ENCODE assay signal across 13 cellular contexts in the genomic region with DNA sequence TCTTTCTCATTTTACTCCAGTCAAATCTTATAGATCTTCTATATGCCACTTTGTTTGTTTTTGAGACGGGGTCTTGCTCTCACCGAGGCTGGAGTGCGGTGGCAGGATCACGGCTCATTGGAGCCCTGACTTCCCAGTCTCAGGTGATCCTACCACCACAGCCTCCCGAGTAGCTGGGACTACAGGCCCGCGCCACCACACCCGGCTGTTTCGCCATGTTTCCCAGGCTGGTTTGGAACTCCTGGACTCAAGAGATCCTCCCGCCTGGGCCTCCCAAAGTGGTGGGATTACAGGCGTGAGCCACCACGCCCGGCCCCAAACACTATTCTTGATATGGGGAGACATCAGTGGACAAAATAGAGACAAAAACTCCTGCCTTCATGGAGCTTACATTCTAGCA. TPM values are rescaled to one million over a fixed set of nuclear protein-coding genes. Genes with fewer than 3 reads are reported as not detected.
DNase-seq lines count a peak whose midpoint lies in the region; ATAC-seq and TF ChIP-seq lines count a peak whose summit lies in the region.
"Had no signal": no experiment of that assay in that cellular context is flagged by ENCODE, and none has a peak within 500 bp of the region (broad histone marks: within the 10 kb centered on the region; RNA-seq: fewer than 3 reads in every experiment).

No MANE protein-coding gene starts in this region.

- no peak overlapping the region for H3K4me2 ChIP-seq in GM23338
- H3K4me2 ChIP-seq in OCI-LY7 (ENCODE audit: low read length) = no peak overlapping the region

- no peaks in the 10 kb centered on the region for H3K36me3 ChIP-seq in CD4-positive, alpha-beta memory T cell (ENCODE audit: insufficient read depth, low read length)
- H3K36me3 ChIP-seq in GM23338 (ENCODE audit: insufficient read depth) = no peaks in the 10 kb centered on the region
- H3K36me3 ChIP-seq in neuron (ENCODE audit: insufficient read depth, low read length) = no peaks in the 10 kb centered on the region
- no peaks in the 10 kb centered on the region for H3K36me3 ChIP-seq in OCI-LY7 (ENCODE audit: insufficient read depth, low read length)
- H3K36me3 ChIP-seq: gastrocnemius medialis had no signal

- H3K27ac ChIP-seq in CD4-positive, alpha-beta memory T cell (ENCODE audit: low read depth, low read length) = no peak overlapping the region
- H3K27ac ChIP-seq in GM23338 (ENCODE audit: low read depth) = no peak overlapping the region
- H3K27ac ChIP-seq in OCI-LY7 (ENCODE audit: low read depth, low read length, poor library complexity, severe bottlenecking) = no peak overlapping the region

- H3K4me3 Mint-ChIP-seq in CD4-positive, alpha-beta memory T cell = peak overlapping the region; percentile 87 to 92 (median 89)
- H3K4me3 Mint-ChIP-seq in GM23338 = peak overlapping the region; percentile 91
- H3K4me3 Mint-ChIP-seq in brain = peak overlapping the region; percentile 84 to 97 (median 88)

- peaks cover 20% of the 10 kb centered on the region for H3K4me1 ChIP-seq in CD4-positive, alpha-beta memory T cell (ENCODE audit: insufficient read depth, low read length)
- peaks cover 5% of the 10 kb centered on the region; the same call in 1 of the 2 replicates for H3K4me1 ChIP-seq in GM23338 (ENCODE audit: insufficient read depth)
- H3K4me1 ChIP-seq in neuron (ENCODE audit: insufficient read depth, low read length) = peaks cover 15% of the 10 kb centered on the region
- peaks cover 25% of the 10 kb centered on the region for H3K4me1 ChIP-seq in OCI-LY7 (ENCODE audit: insufficient read depth, low read length, poor library complexity, severe bottlenecking)

- H3K27ac Mint-ChIP-seq in CD4-positive, alpha-beta memory T cell = peak overlapping the region in 6 of 7 donors; percentile 39 to 93 (median 79)
- H3K27ac Mint-ChIP-seq in GM23338 = no peak overlapping the region
- no peak overlapping the region for H3K27ac Mint-ChIP-seq in brain

- POLR2A ChIA-PET in CD4-positive, alpha-beta memory T cell (lab: Charles Lee; ENCODE audit: partially characterized antibody) = no interaction called here
- POLR2A ChIA-PET in OCI-LY7 (lab: Charles Lee) = interaction anchor here (0.5 kb wide), 1 partner anchor 68 kb away, joined by 5 read pairs; no protein-coding TSS in a partner anchor
- POLR2A ChIA-PET in HEK293T (lab: Yijun Ruan, JAX) = no interaction called here

- CTCF ChIA-PET in CD4-positive, alpha-beta memory T cell (lab: Charles Lee; ENCODE audit: partially characterized antibody) = no interaction called here
- CTCF ChIA-PET in OCI-LY7 (lab: Charles Lee; ENCODE audit: unreplicated experiment) (interaction anchor here (0.6 kb wide), 1 partner anchor 362 kb away, joined by 3 read pairs; no protein-coding TSS in a partner anchor), HEK293T (lab: Yijun Ruan, JAX) (interaction anchor here (0.6 kb wide), 2 partner anchors 25 to 261 kb away, joined by 3 read pairs; no protein-coding TSS in a partner anchor)

- intact Hi-C loops in CD4-positive, alpha-beta memory T cell (cut with micrococcal nuclease) = no loop called here
- intact Hi-C loops in OCI-LY7 (cut with micrococcal nuclease; ENCODE audit: unreplicated experiment) = no loop called here

- H3K4me3 ChIP-seq in CD4-positive, alpha-beta memory T cell (ENCODE audit: low read length in 2 of 2) = no peak overlapping the region
- H3K4me3 ChIP-seq in GM23338 = 0 out of 2 replicates have a peak overlapping the region, but pooled peaks have one; percentile 65
- peak overlapping the region; percentile 68 for H3K4me3 ChIP-seq in neuron (ENCODE audit: low read length)
- H3K4me3 ChIP-seq in OCI-LY7 (ENCODE audit: low read depth, low read length, poor library complexity, severe bottlenecking) = no peak overlapping the region

- no peak for DNase-seq in CD4-positive, alpha-beta memory T cell
- no peak for DNase-seq in GM23338 (ENCODE audit: low spot score)
- no peak for DNase-seq in OCI-LY7 (ENCODE audit: low spot score)
- no peak for DNase-seq in HEK293T (ENCODE audit: extremely low spot score)
- DNase-seq in NCI-H526 treated with DMSO at 0.1 percent for 48 hours (lab: John Stamatoyannopoulos, UW) = no peak
- DNase-seq: activated CD8-positive, alpha-beta memory T cell treated with anti-CD3 and anti-CD28 coated beads for 24 hours; cerebellar nuclear complex; gastrocnemius medialis; mesenchymal stem cell; NCI-H1930; stimulated activated CD4-positive, alpha-beta T cell treated with anti-CD3 and anti-CD28 coated beads, Interleukin-15, amount 100 ng/mL, for 24 hours had no signal

- no peaks in the 10 kb centered on the region for H3K27me3 Mint-ChIP-seq in CD4-positive, alpha-beta memory T cell
- peaks cover 4% of the 10 kb centered on the region for H3K27me3 Mint-ChIP-seq in GM23338 (ENCODE audit: insufficient read depth, low read depth, poor library complexity)
- H3K27me3 Mint-ChIP-seq in brain = peaks cover 16% of the 10 kb centered on the region

- BruUV-seq in OCI-LY7 (replicated peaks; lab: Mats Ljungman, UMichigan) = no TSS peak

- no peak for ATAC-seq in GM23338

- no peaks in the 10 kb centered on the region for H3K9me3 Mint-ChIP-seq in CD4-positive, alpha-beta memory T cell
- H3K9me3 Mint-ChIP-seq in GM23338 (no peaks in the 10 kb centered on the region), brain (no peaks in the 10 kb centered on the region)

- peaks cover 18 to 30% (median 24%) of the 10 kb centered on the region in 4 donors for H3K4me1 Mint-ChIP-seq in CD4-positive, alpha-beta memory T cell
- peaks cover 6% of the 10 kb centered on the region for H3K4me1 Mint-ChIP-seq in GM23338
- peaks cover 27% of the 10 kb centered on the region for H3K4me1 Mint-ChIP-seq in brain

- H2AFZ ChIP-seq in GM23338 (peak overlapping the region; percentile 93; the same call in 1 of the 2 replicates), neuron (ENCODE audit: low read depth, low read length) (peak overlapping the region; percentile 93), OCI-LY7 (ENCODE audit: low read length) (no peak overlapping the region)

- no peaks in the 10 kb centered on the region for H3F3A ChIP-seq in GM23338 (replicated peaks; ENCODE audit: low read depth)

- H3K9me3 ChIP-seq in CD4-positive, alpha-beta memory T cell (ENCODE audit: control insufficient read depth in 1 of 2, low read length in 2 of 2) = no peaks in the 10 kb centered on the region
- H3K9me3 ChIP-seq in neuron (ENCODE audit: low read length) (no peaks in the 10 kb centered on the region), OCI-LY7 (ENCODE audit: low read length) (no peaks in the 10 kb centered on the region)
- H3K9me3 ChIP-seq: gastrocnemius medialis had no signal

- H3K27me3 ChIP-seq in CD4-positive, alpha-beta memory T cell (ENCODE audit: insufficient read depth, low read length) = no peaks in the 10 kb centered on the region
- H3K27me3 ChIP-seq in GM23338 (ENCODE audit: insufficient read depth) (0 out of 2 replicates have a peak, but pooled peaks cover 8% of the 10 kb centered on the region), neuron (ENCODE audit: insufficient read depth, low read length) (no peaks in the 10 kb centered on the region)
- H3K27me3 ChIP-seq: gastrocnemius medialis had no signal

- no peaks in the 10 kb centered on the region for H3K36me3 Mint-ChIP-seq in CD4-positive, alpha-beta memory T cell
- H3K36me3 Mint-ChIP-seq in GM23338 (ENCODE audit: low read depth) (no peaks in the 10 kb centered on the region), brain (no peaks in the 10 kb centered on the region)

- H3K79me2 ChIP-seq in GM23338 (replicated peaks; ENCODE audit: insufficient read depth) (no peaks in the 10 kb centered on the region; the same call in 1 of the 2 replicates), OCI-LY7 (ENCODE audit: insufficient read depth, low read depth, low read length) (peaks cover 37% of the 10 kb centered on the region)

- no peak for TF ChIP-seq CTCF in GM23338 (conservative IDR thresholded peaks at IDR 0.05; ENCODE audit: low read depth in 2 of 2)
- no peak for TF ChIP-seq CTCF in brain (conservative IDR thresholded peaks at IDR 0.05)
- no peak for TF ChIP-seq CTCF in OCI-LY7 (conservative IDR thresholded peaks at IDR 0.05; ENCODE audit: low read length)

- H4K20me1 ChIP-seq in GM23338 (replicated peaks; ENCODE audit: insufficient read depth) (no peaks in the 10 kb centered on the region), OCI-LY7 (ENCODE audit: insufficient read depth, low read length) (no peaks in the 10 kb centered on the region)

- H3K9me2 ChIP-seq in GM23338 (ENCODE audit: insufficient read depth) = no peaks in the 10 kb centered on the region
- no peaks in the 10 kb centered on the region for H3K9me2 ChIP-seq in OCI-LY7 (ENCODE audit: insufficient read depth, low read length)

TF ChIP-seq in GM23338, 12 proteins besides CTCF, POLR2A, EP300 and RAD21 (continues in another document):
- no peak for TF ChIP-seq JUNB (IDR thresholded peaks at IDR 0.05; ENCODE audit: unreplicated experiment)
- TF ChIP-seq ZNF114 (CRISPR knock-in tag; IDR thresholded peaks at IDR 0.05) = no peak

TF ChIP-seq in HEK293T, 16 proteins besides CTCF, POLR2A, EP300 and RAD21:
- TF ChIP-seq FOXM1 (IDR thresholded peaks at IDR 0.05; ENCODE audit: borderline replicate concordance) (no peak), SP1 (IDR thresholded peaks at IDR 0.05) (no peak), FOXK2 (IDR thresholded peaks at IDR 0.05) (no peak), ELF4 (IDR thresholded peaks at IDR 0.05) (no peak), CTBP1 (IDR thresholded peaks at IDR 0.05; ENCODE audit: borderline replicate concordance) (no peak)
- TF ChIP-seq, protein P1, sequence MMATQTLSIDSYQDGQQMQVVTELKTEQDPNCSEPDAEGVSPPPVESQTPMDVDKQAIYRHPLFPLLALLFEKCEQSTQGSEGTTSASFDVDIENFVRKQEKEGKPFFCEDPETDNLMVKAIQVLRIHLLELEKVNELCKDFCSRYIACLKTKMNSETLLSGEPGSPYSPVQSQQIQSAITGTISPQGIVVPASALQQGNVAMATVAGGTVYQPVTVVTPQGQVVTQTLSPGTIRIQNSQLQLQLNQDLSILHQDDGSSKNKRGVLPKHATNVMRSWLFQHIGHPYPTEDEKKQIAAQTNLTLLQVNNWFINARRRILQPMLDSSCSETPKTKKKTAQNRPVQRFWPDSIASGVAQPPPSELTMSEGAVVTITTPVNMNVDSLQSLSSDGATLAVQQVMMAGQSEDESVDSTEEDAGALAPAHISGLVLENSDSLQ (IDR thresholded peaks at IDR 0.05) = no peak

RNA-seq across cellular contexts. Expression of gene TFDP2, which starts 0.9 kb away (rescaled TPM):
- total RNA-seq in CD4-positive, alpha-beta memory T cell = 10 to 100 TPM; 29.0 to 31.5 TPM
- 10 to 100 TPM; 13.6 to 15.4 TPM for polyA plus RNA-seq in CD4-positive, alpha-beta memory T cell
- 105 and 150 TPM in 2 replicates for total RNA-seq in GM23338 (2014; rRNA removed; shearing (Covaris generic))
- 410 and 456 TPM in 2 replicates for polyA plus RNA-seq in GM23338 (2016; fragmentation: Nextera tagmentation; extraction: Ambion mirVana)
- 27.0 TPM for polyA plus RNA-seq in brain (ENCODE audit: insufficient read depth, low read depth, low replicate concordance)
- total RNA-seq in OCI-LY7 (2014; rRNA removed; shearing (Covaris generic)) = 169 and 201 TPM in 2 replicates
- total RNA-seq in OCI-LY7 (2022) = 99.9 and 147 TPM in 2 replicates

Comparison
In these comparisons a context has a peak if more than half of its experiments do, and no peak if none do; other contexts are left out.
1. H3K4me3 ChIP-seq: peak in GM23338 (single experiment) and neuron (single experiment); none in CD4-positive, alpha-beta memory T cell (0 of 2) and OCI-LY7 (single experiment).
2. H3K27ac Mint-ChIP-seq: peak in CD4-positive, alpha-beta memory T cell (6 of 7); none in GM23338 (single experiment) and brain (0 of 5).
3. Peak in every context shown above with its lines, with median percentiles within 50 percentile points of each other: H3K4me3 Mint-ChIP-seq.